9 cellular contexts compared by ENCODE assay signal in the genomic region with DNA sequence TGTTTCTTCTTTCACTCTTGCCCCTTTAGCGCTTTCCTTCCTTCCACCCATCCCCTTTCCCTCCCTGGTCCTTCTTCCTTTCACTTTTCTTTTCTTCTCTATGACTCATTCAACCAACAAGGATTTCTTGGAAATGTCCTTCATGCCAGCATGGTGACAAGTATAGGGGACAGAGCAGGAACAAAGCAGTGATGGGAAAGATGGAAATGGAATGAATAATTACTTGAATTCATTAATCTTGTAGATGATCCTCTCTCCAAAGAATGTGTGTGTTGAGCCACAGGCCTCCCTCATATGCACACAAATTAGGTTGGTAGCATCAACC. TPM values are rescaled to one million over a fixed set of nuclear protein-coding genes. Genes with fewer than 3 reads are reported as not detected.
DNase-seq lines count a peak whose midpoint lies in the region; ATAC-seq and TF ChIP-seq lines count a peak whose summit lies in the region.
"Had no signal": no experiment of that assay in that cellular context is flagged by ENCODE, and none has a peak within 500 bp of the region (broad histone marks: within the 10 kb centered on the region; RNA-seq: fewer than 3 reads in every experiment).

No MANE protein-coding gene starts in this region.

- 92% methylated on average over 1 of the region's 1 CpG for WGBS in thymus

- H3K4me1 ChIP-seq in thymus (ENCODE audit: control insufficient read depth, insufficient read depth, low read length), result peaks cover 12% of the 10 kb centered on the region

- peaks cover 48% of the 10 kb centered on the region for H3K4me1 Mint-ChIP-seq in activated T-cell treated with anti-CD3 and anti-CD28 coated beads, Interleukin-2, amount 50 U/mL, for 4 hours (ENCODE audit: low read depth)
- H3K4me1 Mint-ChIP-seq in activated CD8-positive, alpha-beta T cell treated with anti-CD3 and anti-CD28 coated beads for 36 hours (ENCODE audit: low read depth), result peaks cover 37% of the 10 kb centered on the region

- no peaks in the 10 kb centered on the region for H3K9me3 Mint-ChIP-seq in activated T-cell treated with anti-CD3 and anti-CD28 coated beads, Interleukin-2, amount 50 U/mL, for 4 hours
- no peaks in the 10 kb centered on the region for H3K9me3 Mint-ChIP-seq in activated CD8-positive, alpha-beta T cell treated with anti-CD3 and anti-CD28 coated beads for 36 hours

- DNase-seq in activated T-cell treated with anti-CD3 and anti-CD28 coated beads, Interleukin-2, amount 50 U/mL, for 4 hours, result no peak
- DNase-seq in activated T-cell treated with anti-CD3 and anti-CD28 coated beads for 4 hours (no peak), kidney tubule cell (ENCODE audit: low spot score) (peak; percentile 91), GDM1 (lab: John Stamatoyannopoulos, UW) (no peak), NCI-H2107 (lab: John Stamatoyannopoulos, UW) (no peak), MG63 (no peak)
- DNase-seq in activated CD8-positive, alpha-beta T cell treated with anti-CD3 and anti-CD28 coated beads for 36 hours, result no peak
- DNase-seq: activated CD4-positive, alpha-beta T cell treated with anti-CD3 and anti-CD28 coated beads for 1 hour had no signal

- ATAC-seq in activated T-cell treated with anti-CD3 and anti-CD28 coated beads, Interleukin-2, amount 50 U/mL, for 4 hours, result no peak
- ATAC-seq in activated CD8-positive, alpha-beta T cell treated with anti-CD3 and anti-CD28 coated beads for 36 hours, result no peak

- no peaks in the 10 kb centered on the region for H3K27me3 Mint-ChIP-seq in activated T-cell treated with anti-CD3 and anti-CD28 coated beads, Interleukin-2, amount 50 U/mL, for 4 hours (ENCODE audit: low read depth)
- H3K27me3 Mint-ChIP-seq in activated CD8-positive, alpha-beta T cell treated with anti-CD3 and anti-CD28 coated beads for 36 hours, result no peaks in the 10 kb centered on the region

- CTCF ChIA-PET in activated CD8-positive, alpha-beta T cell treated with anti-CD3 and anti-CD28 coated beads for 36 hours (lab: Charles Lee), result interaction anchor here (0.6 to 1.6 kb wide), 2 partner anchors 19 to 162 kb away, joined by 4 to 5 read pairs; no protein-coding TSS in a partner anchor

- H3K4me3 ChIP-seq in thymus (ENCODE audit: low read length), result no peak overlapping the region
- no peak overlapping the region for H3K4me3 ChIP-seq in MG63

- no peak for TF ChIP-seq CTCF in activated CD8-positive, alpha-beta T cell treated with anti-CD3 and anti-CD28 coated beads for 36 hours (IDR thresholded peaks at IDR 0.05)

- peaks cover 12% of the 10 kb centered on the region for H3K36me3 Mint-ChIP-seq in activated T-cell treated with anti-CD3 and anti-CD28 coated beads, Interleukin-2, amount 50 U/mL, for 4 hours (ENCODE audit: insufficient read depth)
- peaks cover 15% of the 10 kb centered on the region for H3K36me3 Mint-ChIP-seq in activated CD8-positive, alpha-beta T cell treated with anti-CD3 and anti-CD28 coated beads for 36 hours (ENCODE audit: low read depth)

- POLR2A ChIA-PET in activated CD8-positive, alpha-beta T cell treated with anti-CD3 and anti-CD28 coated beads for 36 hours (lab: Charles Lee), result interaction anchor here (1.0 to 3.3 kb wide), 6 partner anchors 9 to 167 kb away, joined by 4 to 21 read pairs (median 11); a partner anchor contains a TSS

- no peaks in the 10 kb centered on the region for H3K9me3 ChIP-seq in thymus (ENCODE audit: control insufficient read depth)
- H3K9me3 ChIP-seq in MG63, result no peaks in the 10 kb centered on the region

- H3K27ac ChIP-seq in thymus (ENCODE audit: low read depth), result peak overlapping the region; percentile 36

- peak overlapping the region; percentile 84 for H3K4me3 Mint-ChIP-seq in activated T-cell treated with anti-CD3 and anti-CD28 coated beads, Interleukin-2, amount 50 U/mL, for 4 hours
- H3K4me3 Mint-ChIP-seq in activated CD8-positive, alpha-beta T cell treated with anti-CD3 and anti-CD28 coated beads for 36 hours, result peak overlapping the region; percentile 81

- H3K27me3 ChIP-seq in thymus (ENCODE audit: control insufficient read depth, insufficient read depth) (no peaks in the 10 kb centered on the region), MG63 (no peaks in the 10 kb centered on the region)

- intact Hi-C loops in activated CD8-positive, alpha-beta T cell treated with anti-CD3 and anti-CD28 coated beads for 36 hours (cut with micrococcal nuclease), result no loop called here

- peak overlapping the region; percentile 91 for H3K27ac Mint-ChIP-seq in activated CD8-positive, alpha-beta T cell treated with anti-CD3 and anti-CD28 coated beads for 36 hours

- peaks cover 6% of the 10 kb centered on the region for H3K36me3 ChIP-seq in thymus (ENCODE audit: control insufficient read depth, insufficient read depth)
- no peaks in the 10 kb centered on the region for H3K36me3 ChIP-seq in MG63

RNA-seq across cellular contexts. Expression of a gene that starts 1.5 kb away (rescaled TPM):
- total RNA-seq in activated T-cell treated with anti-CD3 and anti-CD28 coated beads, Interleukin-2, amount 50 U/mL, for 4 hours, result 10 to 100 TPM in 1 of 3 donors, 1 to 10 TPM in 2; 7.3 to 12.1 (median 9.3) TPM
- total RNA-seq in activated CD8-positive, alpha-beta T cell treated with anti-CD3 and anti-CD28 coated beads for 36 hours, result 10 to 100 TPM; 28.0 to 29.4 TPM
- 93.2 TPM for polyA plus RNA-seq in thymus
- 8.3 and 76.7 TPM in 2 replicates for total RNA-seq in MG63 (2014; rRNA removed; shearing (Covaris generic); ENCODE audit: low replicate concordance)

RNA-seq across cellular contexts. Expression of a gene that starts 8.4 kb away (rescaled TPM):
- 10 to 100 TPM; 64.6 to 75.9 (median 71.2) TPM for total RNA-seq in activated T-cell treated with anti-CD3 and anti-CD28 coated beads, Interleukin-2, amount 50 U/mL, for 4 hours
- total RNA-seq in activated CD8-positive, alpha-beta T cell treated with anti-CD3 and anti-CD28 coated beads for 36 hours, result 10 to 100 TPM; 84.5 to 91.1 TPM
- 433 TPM for polyA plus RNA-seq in thymus
- not detected in 2 replicates for total RNA-seq in MG63 (2014; rRNA removed; shearing (Covaris generic); ENCODE audit: low replicate concordance)

RNA-seq across cellular contexts. Expression of a gene that starts 9.8 kb away (rescaled TPM):
- total RNA-seq in activated T-cell treated with anti-CD3 and anti-CD28 coated beads, Interleukin-2, amount 50 U/mL, for 4 hours, result 100 to 1,000 TPM in 1 of 3 donors, 10 to 100 TPM in 2; 87.8 to 108 (median 94.0) TPM
- 100 to 1,000 TPM; 112 to 117 TPM for total RNA-seq in activated CD8-positive, alpha-beta T cell treated with anti-CD3 and anti-CD28 coated beads for 36 hours
- 162 TPM for polyA plus RNA-seq in thymus
- total RNA-seq in MG63 (2014; rRNA removed; shearing (Covaris generic); ENCODE audit: low replicate concordance), result 167 and 209 TPM in 2 replicates

RNA-seq across cellular contexts. Expression of a gene that starts 16.8 kb away (rescaled TPM):
- 10 to 100 TPM in 2 of 3 donors, 1 to 10 TPM in 1; 9.7 to 11.9 (median 10.5) TPM for total RNA-seq in activated T-cell treated with anti-CD3 and anti-CD28 coated beads, Interleukin-2, amount 50 U/mL, for 4 hours
- total RNA-seq in activated CD8-positive, alpha-beta T cell treated with anti-CD3 and anti-CD28 coated beads for 36 hours, result 1 to 10 TPM; 1.0 to 1.2 TPM
- polyA plus RNA-seq in thymus, result 15.9 TPM
- total RNA-seq in MG63 (2014; rRNA removed; shearing (Covaris generic); ENCODE audit: low replicate concordance), result 3.9 and 6.8 TPM in 2 replicates

RNA-seq across cellular contexts. Expression of a gene that starts 24.4 kb away (rescaled TPM):
- total RNA-seq in activated T-cell treated with anti-CD3 and anti-CD28 coated beads, Interleukin-2, amount 50 U/mL, for 4 hours, result 10 to 100 TPM; 20.8 to 24.0 (median 22.1) TPM
- 10 to 100 TPM; 14.6 to 16.7 TPM for total RNA-seq in activated CD8-positive, alpha-beta T cell treated with anti-CD3 and anti-CD28 coated beads for 36 hours
- 17.8 TPM for polyA plus RNA-seq in thymus
- 28.9 and 45.6 TPM in 2 replicates for total RNA-seq in MG63 (2014; rRNA removed; shearing (Covaris generic); ENCODE audit: low replicate concordance)

Comparison
In these comparisons a context has a peak if more than half of its experiments do, and no peak if none do; other contexts are left out.
1. RNA of a gene that starts 8.4 kb away (total RNA-seq): 84.5 to 91.1 TPM in activated CD8-positive, alpha-beta T cell treated with anti-CD3 and anti-CD28 coated beads for 36 hours and 64.6 to 75.9 TPM in activated T-cell treated with anti-CD3 and anti-CD28 coated beads, Interleukin-2, amount 50 U/mL, for 4 hours; not detected in MG63; every median in the first group is over 10 times any median in the second.